8 cellular contexts compared by ENCODE assay signal in genomic region chr1:156053770-156054499, GRCh38. TPM values are rescaled to one million over a fixed set of nuclear protein-coding genes. Genes with fewer than 3 reads are reported as not detected.
DNase-seq lines count a peak whose midpoint lies in the region; ATAC-seq, FAIRE-seq and TF ChIP-seq lines count a peak whose summit lies in the region.

Gene UBQLN4, minus strand, starts transcription at chr1:156053798. Its CDS starts 97 bp downstream, at chr1:156053701.

- DNase-seq in D341Med (ENCODE audit: low spot score) (peak; percentile 96), LNCaP clone FGC (ENCODE audit: low read depth) (peak; percentile 59), SK-MEL-5 (ENCODE audit: low read depth, low spot score) (peak; percentile 78), frontal cortex (ENCODE audit: low spot score in 2 of 2) (peak; percentile 88 to 93), nucleus accumbens (lab: John Stamatoyannopoulos, UW) (peak in 55 of 56 donors; percentile 41 to 93 (median 85)), superior temporal gyrus (ENCODE audit: extremely low spot score) (peak; percentile 75)
- peak; percentile 58 to 83 (median 64) for DNase-seq in activated naive CD4-positive, alpha-beta T cell (lab: John Stamatoyannopoulos, UW)

- H3K4me3 ChIP-seq in LNCaP clone FGC (ENCODE audit: low read depth, low read length): peak within 1 kb of the TSS; percentile 92

- in situ Hi-C loops in SK-MEL-5 (cut with HindIII; ENCODE audit: low pct_unique_long_range_greater_than_20kb, low sequenced_read_pairs): no loop called here

- peak; percentile 34 for ATAC-seq in GM21619 (IDR thresholded peaks at IDR 0.05; ENCODE audit: unreplicated experiment)

- no peak for FAIRE-seq in frontal cortex (lab: Jason Lieb, UNC)

- TF ChIP-seq CTCF in LNCaP clone FGC (IDR thresholded peaks at IDR 0.05; ENCODE audit: control insufficient read depth, extremely low read depth, insufficient read depth): peak; percentile 82

RNA-seq across cellular contexts. Expression of gene UBQLN4, which starts in this region (rescaled TPM):
- total RNA-seq in SK-MEL-5 (2014; rRNA removed; shearing (Covaris generic)): 22.7 and 23.3 TPM in 2 replicates
- polyA plus RNA-seq in SK-MEL-5 (2015; cell fraction: cytosol; rRNA removed): 36.2 and 43.5 TPM in 2 replicates
- 56.4 and 56.5 TPM in 2 replicates for polyA plus RNA-seq in SK-MEL-5 (2015; cell fraction: nucleus; rRNA removed)
- total RNA-seq in frontal cortex: 28.5 TPM

Comparison
In these comparisons a context has a peak if more than half of its experiments do, and no peak if none do; other contexts are left out.
1. Peak in every context shown above with its lines: DNase-seq, ATAC-seq and H3K4me3 ChIP-seq.